In the genomic region with DNA sequence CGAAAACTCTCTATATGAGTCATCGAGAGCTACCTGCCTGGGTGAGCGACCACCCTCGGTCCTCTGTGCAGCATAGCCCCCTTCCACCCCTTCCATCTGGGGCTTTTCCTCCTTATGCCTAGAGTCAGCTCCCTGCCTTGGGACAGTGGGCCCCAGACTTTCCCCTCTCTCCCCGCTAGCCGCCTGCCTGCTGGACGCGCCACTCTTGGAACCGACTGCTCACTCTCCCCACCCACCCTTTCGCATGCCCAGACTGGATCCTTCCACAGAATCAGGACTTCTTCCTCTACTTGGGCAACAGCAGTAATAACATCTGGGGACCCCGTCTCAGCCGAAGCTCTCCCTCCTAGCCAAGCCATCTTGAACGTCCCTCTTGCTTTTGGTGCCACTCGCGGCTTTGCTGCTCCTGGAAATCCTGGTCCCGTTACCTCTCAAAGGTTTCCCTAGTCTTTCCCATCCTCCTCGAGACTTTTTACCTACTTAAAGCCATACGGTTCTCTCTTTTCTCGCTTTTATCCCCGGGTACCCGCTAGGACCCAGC, we compare ENCODE assay signal across 8 cellular contexts.
DNase-seq lines count a peak whose midpoint lies in the region; ATAC-seq and TF ChIP-seq lines count a peak whose summit lies in the region.

No MANE protein-coding gene starts in this region.

- peak overlapping the region; percentile 86 for H3K4me2 ChIP-seq in KMS-11

- H2AFZ ChIP-seq in KMS-11 (ENCODE audit: low read depth): peak overlapping the region; percentile 80; the same call in 1 of the 2 replicates

- H3K9ac ChIP-seq in KMS-11: peak overlapping the region; percentile 63

- peak overlapping the region; percentile 96 to 97 for H3K27ac Mint-ChIP-seq in stimulated activated naive CD8-positive, alpha-beta T cell treated with anti-CD3 and anti-CD28 coated beads, Interleukin-15, amount 100 ng/mL, for 72 hours

- H3K27ac ChIP-seq in KMS-11: peak overlapping the region; percentile 35

- peak overlapping the region; percentile 44 for H3K4me3 ChIP-seq in KMS-11 (IDR thresholded peaks at IDR 0.05; ENCODE audit: insufficient read depth, low read depth, low read length)

- H3K27me3 ChIP-seq in KMS-11 (ENCODE audit: insufficient read depth, low read depth): no peaks in the 10 kb centered on the region

- peaks cover 4% of the 10 kb centered on the region; the same call in 1 of the 2 replicates for H3K36me3 ChIP-seq in KMS-11 (ENCODE audit: insufficient read depth)

- H3K9me3 Mint-ChIP-seq in stimulated activated naive CD8-positive, alpha-beta T cell treated with anti-CD3 and anti-CD28 coated beads, Interleukin-15, amount 100 ng/mL, for 72 hours: no peaks in the 10 kb centered on the region

- TF ChIP-seq CTCF in KMS-11 (conservative IDR thresholded peaks at IDR 0.05; ENCODE audit: low read depth, low read length): no peak

- peaks cover 39% of the 10 kb centered on the region for H3K4me1 ChIP-seq in KMS-11 (ENCODE audit: low read depth, poor library complexity, severe bottlenecking)

- no peaks in the 10 kb centered on the region for H4K20me1 ChIP-seq in KMS-11 (ENCODE audit: insufficient read depth)

- H3K4me1 Mint-ChIP-seq in stimulated activated naive CD8-positive, alpha-beta T cell treated with anti-CD3 and anti-CD28 coated beads, Interleukin-15, amount 100 ng/mL, for 72 hours: peaks cover 72% of the 10 kb centered on the region

- peak; percentile 0 for ATAC-seq in stimulated activated naive CD8-positive, alpha-beta T cell treated with anti-CD3 and anti-CD28 coated beads, Interleukin-15, amount 100 ng/mL, for 72 hours

- peaks cover 26% of the 10 kb centered on the region; the same call in 1 of the 2 replicates for H3K79me2 ChIP-seq in KMS-11 (ENCODE audit: insufficient read depth, low read depth)

- DNase-seq in EH (ENCODE audit: low read depth) (peak; percentile 32), astrocyte of the hippocampus (ENCODE audit: low read depth, low spot score) (peak; percentile 57), iPS-NIHi7 (ENCODE audit: extremely low spot score) (peak; percentile 22), NCI-H128 (lab: John Stamatoyannopoulos, UW; ENCODE audit: unreplicated experiment) (no peak), retina (no peak), dedifferentiated amniotic fluid mesenchymal stem cell (ENCODE audit: extremely low spot score) (no peak)
- no peak for DNase-seq in stimulated activated naive CD8-positive, alpha-beta T cell treated with anti-CD3 and anti-CD28 coated beads, Interleukin-15, amount 100 ng/mL, for 72 hours

- H3K27me3 Mint-ChIP-seq in stimulated activated naive CD8-positive, alpha-beta T cell treated with anti-CD3 and anti-CD28 coated beads, Interleukin-15, amount 100 ng/mL, for 72 hours: no peaks in the 10 kb centered on the region

- H3K4me3 Mint-ChIP-seq in stimulated activated naive CD8-positive, alpha-beta T cell treated with anti-CD3 and anti-CD28 coated beads, Interleukin-15, amount 100 ng/mL, for 72 hours: peak overlapping the region; percentile 96 to 99

Comparison
In these comparisons a context has a peak if more than half of its experiments do, and no peak if none do; other contexts are left out.
1. DNase-seq: peak in EH (single experiment), astrocyte of the hippocampus (single experiment) and iPS-NIHi7 (single experiment); none in stimulated activated naive CD8-positive, alpha-beta T cell treated with anti-CD3 and anti-CD28 coated beads, Interleukin-15, amount 100 ng/mL, for 72 hours (0 of 2), NCI-H128 (single experiment), retina (single experiment) and dedifferentiated amniotic fluid mesenchymal stem cell (single experiment).